Comparison of ENCODE assay signal across 18 cellular contexts in genomic region chr7:15159239-15159638, GRCh38.
"Had no signal": no experiment of that assay in that cellular context is flagged by ENCODE, and none has a peak within 500 bp of the region (broad histone marks: within the 10 kb centered on the region; RNA-seq: fewer than 3 reads in every experiment).

No MANE protein-coding gene starts in this region.

- ATAC-seq: effector memory CD8-positive, alpha-beta T cell; heart right ventricle; left lobe of liver; natural killer cell; pancreas; psoas muscle; sciatic nerve had no signal

- H3K4me1 ChIP-seq: heart right ventricle, neural progenitor cell, pancreas, psoas muscle had no signal

- H2AFZ ChIP-seq: neural progenitor cell had no signal

- H3K27me3 ChIP-seq: heart right ventricle, neural progenitor cell, pancreas, stomach had no signal

- H3K36me3 ChIP-seq: heart right ventricle, neural progenitor cell, pancreas, stomach had no signal

- DNase-seq: effector memory CD8-positive, alpha-beta T cell; erythroblast; heart right ventricle; hypothalamus; kidney glomerular epithelial cell; mammary epithelial cell; natural killer cell; nucleus accumbens; pancreas; psoas muscle; stimulated activated CD4-positive, alpha-beta T cell treated with anti-CD3 and anti-CD28 coated beads, Interleukin-12 subunit alpha, Interleukin-12 subunit beta, amount 100 ng/mL, for 4 hours; stimulated activated naive CD4-positive, alpha-beta T cell; stomach; substantia nigra had no signal

- H3K27ac ChIP-seq: heart right ventricle, neural progenitor cell, pancreas, psoas muscle, skin epidermis, stomach had no signal

- H3K9ac ChIP-seq: neural progenitor cell had no signal

- H3K4me2 ChIP-seq: neural progenitor cell had no signal

- H3K9me3 ChIP-seq: pancreas, psoas muscle had no signal

- H3K4me3 ChIP-seq: heart right ventricle, neural progenitor cell, pancreas, psoas muscle, skin epidermis, stomach had no signal
